ENCODE assay signal across 13 cellular contexts in genomic region chr20:58313366-58313765, GRCh38. TPM values are rescaled to one million over a fixed set of nuclear protein-coding genes. Genes with fewer than 3 reads are reported as not detected.
DNase-seq lines count a peak whose midpoint lies in the region; ATAC-seq and TF ChIP-seq lines count a peak whose summit lies in the region.
"Had no signal": no experiment of that assay in that cellular context is flagged by ENCODE, and none has a peak within 500 bp of the region (broad histone marks: within the 10 kb centered on the region; RNA-seq: fewer than 3 reads in every experiment).

No MANE protein-coding gene starts in this region.

- DNase-seq in activated naive CD4-positive, alpha-beta T cell treated with anti-CD3 and anti-CD28 coated beads, Interleukin-2, amount 10 ng/mL, durations not matched to agents 7 days and 5 days, result no peak
- no peak for DNase-seq in activated naive CD4-positive, alpha-beta T cell treated with Interleukin-2 at 50 U/mL for 16 hours
- DNase-seq in RWPE2 (ENCODE audit: low spot score) (no peak), neural progenitor cell (ENCODE audit: low spot score) (no peak), caudate nucleus (lab: John Stamatoyannopoulos, UW) (no peak), progenitor cell of endocrine pancreas (ENCODE audit: low spot score, unreplicated experiment) (no peak)
- DNase-seq: GOT3, KG1, NCI-H1694 treated with DMSO at 0.1 percent for 48 hours, NCI-H446 treated with DMSO at 0.1 percent for 48 hours had no signal

- no peak for ATAC-seq in RWPE2 (ENCODE audit: low read depth)
- no peak for ATAC-seq in HG03045 (IDR thresholded peaks at IDR 0.05; ENCODE audit: unreplicated experiment)

- CTCF ChIA-PET in activated naive CD4-positive, alpha-beta T cell treated with anti-CD3 and anti-CD28 coated beads, Interleukin-2, amount 10 ng/mL, durations not matched to agents 7 days and 5 days (lab: Charles Lee), result no interaction called here

- H3K9me3 Mint-ChIP-seq in activated naive CD4-positive, alpha-beta T cell treated with anti-CD3 and anti-CD28 coated beads, Interleukin-2, amount 10 ng/mL, durations not matched to agents 7 days and 5 days, result no peaks in the 10 kb centered on the region
- H3K9me3 Mint-ChIP-seq in brain, result peaks cover 0 to 3% (median 0%) of the 10 kb centered on the region in 5 experiments
- no peaks in the 10 kb centered on the region for H3K9me3 Mint-ChIP-seq in neural progenitor cell
- no peaks in the 10 kb centered on the region for H3K9me3 Mint-ChIP-seq in progenitor cell of endocrine pancreas (ENCODE audit: low read depth)

- peaks cover 26% of the 10 kb centered on the region for H3K4me1 ChIP-seq in RWPE2 (ENCODE audit: insufficient read depth, poor library complexity, severe bottlenecking)
- H3K4me1 ChIP-seq in neural progenitor cell, result peaks cover 6% of the 10 kb centered on the region

- no peaks in the 10 kb centered on the region for H3K27me3 Mint-ChIP-seq in activated naive CD4-positive, alpha-beta T cell treated with anti-CD3 and anti-CD28 coated beads, Interleukin-2, amount 10 ng/mL, durations not matched to agents 7 days and 5 days
- H3K27me3 Mint-ChIP-seq in brain, result no peaks in the 10 kb centered on the region
- peaks cover 2% of the 10 kb centered on the region for H3K27me3 Mint-ChIP-seq in neural progenitor cell (ENCODE audit: insufficient read depth, low read depth)
- no peaks in the 10 kb centered on the region for H3K27me3 Mint-ChIP-seq in progenitor cell of endocrine pancreas

- H3K27ac Mint-ChIP-seq in activated naive CD4-positive, alpha-beta T cell treated with anti-CD3 and anti-CD28 coated beads, Interleukin-2, amount 10 ng/mL, durations not matched to agents 7 days and 5 days, result peak overlapping the region; percentile 46
- H3K27ac Mint-ChIP-seq in brain (peak overlapping the region in 3 of 5 experiments; percentile 9 to 19 (median 13)), neural progenitor cell (no peak overlapping the region), progenitor cell of endocrine pancreas (no peak overlapping the region)

- peaks cover 50% of the 10 kb centered on the region for H3K4me1 Mint-ChIP-seq in activated naive CD4-positive, alpha-beta T cell treated with anti-CD3 and anti-CD28 coated beads, Interleukin-2, amount 10 ng/mL, durations not matched to agents 7 days and 5 days
- H3K4me1 Mint-ChIP-seq in brain, result peaks cover 24% of the 10 kb centered on the region
- peaks cover 10% of the 10 kb centered on the region for H3K4me1 Mint-ChIP-seq in neural progenitor cell
- peaks cover 11% of the 10 kb centered on the region for H3K4me1 Mint-ChIP-seq in progenitor cell of endocrine pancreas (ENCODE audit: low read depth)

- H3K27ac ChIP-seq in RWPE2 (ENCODE audit: poor library complexity, severe bottlenecking) (peak overlapping the region; percentile 69), neural progenitor cell (no peak overlapping the region), caudate nucleus (ENCODE audit: low read depth, low read length) (no peak overlapping the region)
- H3K27ac ChIP-seq: cardiac muscle cell had no signal

- H3K36me3 Mint-ChIP-seq in activated naive CD4-positive, alpha-beta T cell treated with anti-CD3 and anti-CD28 coated beads, Interleukin-2, amount 10 ng/mL, durations not matched to agents 7 days and 5 days, result peaks cover 50% of the 10 kb centered on the region
- H3K36me3 Mint-ChIP-seq in brain, result peaks cover 59% of the 10 kb centered on the region
- H3K36me3 Mint-ChIP-seq in neural progenitor cell, result peaks cover 35% of the 10 kb centered on the region
- H3K36me3 Mint-ChIP-seq in progenitor cell of endocrine pancreas (ENCODE audit: insufficient read depth), result peaks cover 21% of the 10 kb centered on the region

- H2AFZ ChIP-seq in neural progenitor cell (replicated peaks), result no peak overlapping the region

- H3K4me3 ChIP-seq in RWPE2 (ENCODE audit: severe bottlenecking), result no peak overlapping the region
- no peak overlapping the region for H3K4me3 ChIP-seq in neural progenitor cell
- H3K4me3 ChIP-seq: cardiac muscle cell had no signal

- H3F3A ChIP-seq in neural progenitor cell (ENCODE audit: low read depth), result peaks cover 4% of the 10 kb centered on the region

- H3K9ac ChIP-seq in neural progenitor cell, result no peak overlapping the region

- peaks cover 21% of the 10 kb centered on the region for H3K79me2 ChIP-seq in neural progenitor cell (ENCODE audit: low read depth)

- H3K4me3 Mint-ChIP-seq in activated naive CD4-positive, alpha-beta T cell treated with anti-CD3 and anti-CD28 coated beads, Interleukin-2, amount 10 ng/mL, durations not matched to agents 7 days and 5 days, result no peak overlapping the region
- H3K4me3 Mint-ChIP-seq in brain (peak overlapping the region in 3 of 5 experiments; percentile 6 to 37 (median 35)), neural progenitor cell (peak overlapping the region; percentile 41), progenitor cell of endocrine pancreas (ENCODE audit: low read depth) (no peak overlapping the region)

- H3K36me3 ChIP-seq in RWPE2 (ENCODE audit: low read depth), result peaks cover 64% of the 10 kb centered on the region
- H3K36me3 ChIP-seq in neural progenitor cell, result peaks cover 7% of the 10 kb centered on the region

- TF ChIP-seq CTCF in RWPE2 (IDR thresholded peaks at IDR 0.05; ENCODE audit: poor library complexity, severe bottlenecking) (no peak), brain (conservative IDR thresholded peaks at IDR 0.05) (no peak), neural progenitor cell (IDR thresholded peaks at IDR 0.05) (no peak), progenitor cell of endocrine pancreas (IDR thresholded peaks at IDR 0.05; ENCODE audit: unreplicated experiment) (no peak)

- H4K20me1 ChIP-seq in neural progenitor cell (ENCODE audit: low read depth), result peaks cover 10% of the 10 kb centered on the region

- no peaks in the 10 kb centered on the region for H3K9me3 ChIP-seq in RWPE2 (ENCODE audit: severe bottlenecking)
- H3K9me3 ChIP-seq in neural progenitor cell (ENCODE audit: low read depth), result no peaks in the 10 kb centered on the region

- H3K27me3 ChIP-seq in RWPE2 (ENCODE audit: insufficient read depth, poor library complexity, severe bottlenecking), result no peaks in the 10 kb centered on the region
- no peaks in the 10 kb centered on the region for H3K27me3 ChIP-seq in neural progenitor cell
- H3K27me3 ChIP-seq: cardiac muscle cell had no signal

- H3K4me2 ChIP-seq in neural progenitor cell, result no peak overlapping the region

RNA-seq across cellular contexts. Expression of gene RAB22A, which starts 3.9 kb away (rescaled TPM):
- polyA plus RNA-seq in brain (ENCODE audit: insufficient read depth, low read depth, low replicate concordance), result 6.0 TPM
- 5.7 and 7.9 TPM in 2 replicates for total RNA-seq in neural progenitor cell (ENCODE audit: low replicate concordance)
- total RNA-seq in progenitor cell of endocrine pancreas, result 17.1 and 17.9 TPM in 2 replicates

Comparison
In these comparisons a context has a peak if more than half of its experiments do, and no peak if none do; other contexts are left out.
1. H3K27ac Mint-ChIP-seq: peak in activated naive CD4-positive, alpha-beta T cell treated with anti-CD3 and anti-CD28 coated beads, Interleukin-2, amount 10 ng/mL, durations not matched to agents 7 days and 5 days (single experiment) and brain (3 of 5); none in neural progenitor cell (single experiment) and progenitor cell of endocrine pancreas (single experiment).
2. H3K4me3 Mint-ChIP-seq: peak in brain (3 of 5) and neural progenitor cell (single experiment); none in activated naive CD4-positive, alpha-beta T cell treated with anti-CD3 and anti-CD28 coated beads, Interleukin-2, amount 10 ng/mL, durations not matched to agents 7 days and 5 days (single experiment) and progenitor cell of endocrine pancreas (single experiment).